In the genomic region with DNA sequence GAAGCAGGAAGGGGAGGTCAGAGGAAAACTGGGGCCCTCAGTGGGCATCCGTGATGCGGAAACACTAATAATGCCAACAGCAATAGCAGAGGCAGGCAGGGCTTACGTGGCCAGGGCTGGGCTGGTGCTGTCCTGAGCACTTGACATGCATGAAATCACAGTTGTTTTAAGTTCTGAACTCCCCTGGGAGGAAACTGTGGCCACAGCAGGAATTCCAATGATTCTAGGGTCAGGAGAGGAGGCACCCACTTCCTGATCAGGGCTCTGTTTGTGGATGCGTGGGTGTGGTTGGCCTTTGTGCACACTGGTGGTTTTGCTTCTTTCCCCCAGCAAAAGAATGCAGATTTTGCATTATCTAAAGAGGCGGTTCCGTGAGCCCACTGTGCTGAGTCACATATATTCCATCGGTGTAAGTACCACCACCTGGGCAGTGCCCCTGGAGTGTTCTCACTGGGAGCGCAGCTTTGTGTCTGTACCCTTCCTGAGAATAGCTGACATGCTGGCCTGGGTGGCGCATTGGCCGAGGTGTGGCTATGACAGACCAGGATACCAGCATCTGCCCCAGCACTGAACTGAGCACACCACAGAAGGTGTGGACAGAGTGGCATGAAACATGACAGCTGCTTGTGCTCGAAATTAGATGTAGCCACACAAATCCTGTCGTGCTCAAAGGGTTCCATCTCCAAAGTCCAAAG, we compare ENCODE assay signal across 8 cellular contexts.
DNase-seq lines count a peak whose midpoint lies in the region; ATAC-seq, FAIRE-seq and TF ChIP-seq lines count a peak whose summit lies in the region.

No MANE protein-coding gene starts in this region.

- no peak overlapping the region for H3K27ac Mint-ChIP-seq in effector memory CD8-positive, alpha-beta T cell

- H3K9me3 ChIP-seq in PC-3 (ENCODE audit: low read length) (no peaks in the 10 kb centered on the region), fibroblast of lung (ENCODE audit: control insufficient read depth, insufficient read depth, low read depth, low read length) (no peaks in the 10 kb centered on the region), pancreas (no peaks in the 10 kb centered on the region), SK-N-SH (no peaks in the 10 kb centered on the region)

- ATAC-seq in PC-3 (peak; percentile 89), pancreas (peak in 3 of 4 donors; percentile 33 to 38 (median 37)), GM18870 (IDR thresholded peaks at IDR 0.05; ENCODE audit: unreplicated experiment) (no peak)
- ATAC-seq in effector memory CD8-positive, alpha-beta T cell (replicated peaks) = no peak

- no peaks in the 10 kb centered on the region for H3K9me2 ChIP-seq in PC-3 (replicated peaks; ENCODE audit: low read length)
- no peaks in the 10 kb centered on the region for H3K9me2 ChIP-seq in SK-N-SH

- H3K27ac ChIP-seq in PC-3 (ENCODE audit: low read length) = peak overlapping the region; percentile 85
- peak overlapping the region; percentile 0 for H3K27ac ChIP-seq in fibroblast of lung (ENCODE audit: insufficient read depth, low read length)
- H3K27ac ChIP-seq in pancreas = no peak overlapping the region
- H3K27ac ChIP-seq in SK-N-SH (ENCODE audit: low read depth in 2 of 2, low read length in 1 of 2) = no peak overlapping the region

- no peak overlapping the region for H3K4me3 ChIP-seq in PC-3 (ENCODE audit: low read length)
- H3K4me3 ChIP-seq in fibroblast of lung (replicated peaks in 1 of 4; ENCODE audit: control extremely low read depth in 1 of 4, insufficient read depth in 1 of 4, low read depth in 3 of 4, low read length in 4 of 4) = no peak overlapping the region
- H3K4me3 ChIP-seq in pancreas = no peak overlapping the region
- H3K4me3 ChIP-seq in SK-N-SH (ENCODE audit: low read depth in 2 of 2, low read length in 1 of 2) = no peak overlapping the region

- TF ChIP-seq RAD21 in SK-N-SH (IDR thresholded peaks at IDR 0.05; ENCODE audit: low read length) = no peak

- TF ChIP-seq CTCF in PC-3 (conservative IDR thresholded peaks at IDR 0.05; ENCODE audit: low read depth, low read length) (no peak), fibroblast of lung (conservative IDR thresholded peaks at IDR 0.05 in 1 of 2, IDR thresholded peaks at IDR 0.05 in 1 of 2; ENCODE audit: low read depth in 1 of 2, low read length in 2 of 2) (no peak), pancreas (IDR thresholded peaks at IDR 0.05) (no peak), SK-N-SH (IDR thresholded peaks at IDR 0.05) (no peak)

- intact Hi-C loops in PC-3 (cut with micrococcal nuclease) = loop anchor here (2.0 to 10.0 kb wide), 3 partner anchors 52 to 132 kb away; no protein-coding TSS in a partner anchor
- intact Hi-C loops in pancreas (cut with DNase I) = no loop called here

- H4K20me1 ChIP-seq in PC-3 (ENCODE audit: low read length) (no peaks in the 10 kb centered on the region), fibroblast of lung (ENCODE audit: control insufficient read depth, extremely low read depth, insufficient read depth, low read length) (no peaks in the 10 kb centered on the region), SK-N-SH (ENCODE audit: insufficient read depth) (no peaks in the 10 kb centered on the region)

- no peaks in the 10 kb centered on the region for H3K4me1 Mint-ChIP-seq in effector memory CD8-positive, alpha-beta T cell (ENCODE audit: low read depth in 2 of 2)

- H3K36me3 Mint-ChIP-seq in effector memory CD8-positive, alpha-beta T cell (ENCODE audit: insufficient read depth) = no peaks in the 10 kb centered on the region

- no peak for TF ChIP-seq EP300 in SK-N-SH (IDR thresholded peaks at IDR 0.05; ENCODE audit: borderline replicate concordance in 1 of 2, low read depth in 1 of 2, low read length in 1 of 2)

- H3K9ac ChIP-seq in PC-3 (ENCODE audit: low read length) (peak overlapping the region; percentile 51), fibroblast of lung (ENCODE audit: insufficient read depth, low read length) (no peak overlapping the region), SK-N-SH (no peak overlapping the region)

- H3K4me1 ChIP-seq in PC-3 (ENCODE audit: insufficient read depth, low read length) (peaks cover 37% of the 10 kb centered on the region), fibroblast of lung (ENCODE audit: control insufficient read depth, extremely low read depth, insufficient read depth, low read length) (peaks cover 6% of the 10 kb centered on the region), pancreas (peaks cover 0 to 2% (median 0%) of the 10 kb centered on the region in 3 donors), SK-N-SH (ENCODE audit: control insufficient read depth in 1 of 2, insufficient read depth in 2 of 2, low read depth in 1 of 2, low read length in 1 of 2) (peaks cover 0 to 16% of the 10 kb centered on the region in 2 experiments; a peak in 1 of 4 replicates)

- CTCF ChIA-PET in PC-3 (lab: Charles Lee) (no interaction called here), SK-N-SH (lab: Yijun Ruan, JAX) (no interaction called here)

- no peaks in the 10 kb centered on the region for H3K27me3 ChIP-seq in PC-3 (ENCODE audit: low read length)
- H3K27me3 ChIP-seq in fibroblast of lung (ENCODE audit: control insufficient read depth, insufficient read depth, low read length) = no peaks in the 10 kb centered on the region
- no peaks in the 10 kb centered on the region for H3K27me3 ChIP-seq in pancreas
- H3K27me3 ChIP-seq in SK-N-SH (ENCODE audit: insufficient read depth) = no peaks in the 10 kb centered on the region

- H3K79me2 ChIP-seq in PC-3 (ENCODE audit: low read length) (no peaks in the 10 kb centered on the region), fibroblast of lung (ENCODE audit: control insufficient read depth, insufficient read depth, low read length) (no peaks in the 10 kb centered on the region), SK-N-SH (ENCODE audit: insufficient read depth) (no peaks in the 10 kb centered on the region)

- 70 to 77% methylated on average over 12 of the region's 12 CpGs for WGBS in pancreas, 2 donors
- 69% methylated on average over 7 of the region's 12 CpGs for WGBS in SK-N-SH (ENCODE audit: low lambda C conversion rate)

- H2AFZ ChIP-seq in PC-3 (ENCODE audit: low read length) = no peak overlapping the region
- no peak overlapping the region for H2AFZ ChIP-seq in fibroblast of lung (ENCODE audit: low read length)
- no peak overlapping the region for H2AFZ ChIP-seq in SK-N-SH (ENCODE audit: low read depth)

- H3K36me3 ChIP-seq in PC-3 (ENCODE audit: low read depth, low read length) (no peaks in the 10 kb centered on the region), fibroblast of lung (ENCODE audit: control insufficient read depth, insufficient read depth, low read length) (no peaks in the 10 kb centered on the region), pancreas (no peaks in the 10 kb centered on the region), SK-N-SH (replicated peaks in 1 of 2; ENCODE audit: control insufficient read depth in 1 of 2, insufficient read depth in 2 of 2, low read length in 1 of 2) (no peaks in the 10 kb centered on the region)

- no peak for FAIRE-seq in pancreas (lab: Jason Lieb, UNC)

- H3K27me3 Mint-ChIP-seq in effector memory CD8-positive, alpha-beta T cell = peaks cover 34 to 73% of the 10 kb centered on the region in 2 donors

- DNase-seq in CD1c-positive myeloid dendritic cell (ENCODE audit: extremely low spot score) (peak; percentile 31), PC-3 (peak; percentile 96), fibroblast of lung (ENCODE audit: low read depth in 2 of 2) (peak; percentile 91 to 95), pancreas (no peak), cerebellar cortex (ENCODE audit: low spot score) (no peak), SK-N-SH (no peak)
- DNase-seq in effector memory CD8-positive, alpha-beta T cell = no peak

- H3F3A ChIP-seq in PC-3 (ENCODE audit: low read length, unreplicated experiment) (no peaks in the 10 kb centered on the region), SK-N-SH (replicated peaks; ENCODE audit: insufficient read depth) (no peaks in the 10 kb centered on the region)

- peak overlapping the region; percentile 67 for H3K4me2 ChIP-seq in PC-3 (ENCODE audit: low read length)
- H3K4me2 ChIP-seq in fibroblast of lung (ENCODE audit: extremely low read depth, insufficient read depth, low read length) = no peak overlapping the region
- H3K4me2 ChIP-seq in SK-N-SH = no peak overlapping the region

- H3K9me3 Mint-ChIP-seq in effector memory CD8-positive, alpha-beta T cell = no peaks in the 10 kb centered on the region

- H3K4me3 Mint-ChIP-seq in effector memory CD8-positive, alpha-beta T cell = no peak overlapping the region

- no TSS peak for BruUV-seq in PC-3 (replicated peaks; lab: Mats Ljungman, UMichigan)

- POLR2A ChIA-PET in PC-3 (lab: Charles Lee; ENCODE audit: unreplicated experiment) = no interaction called here
- POLR2A ChIA-PET in SK-N-SH (lab: Yijun Ruan, JAX) = no interaction called here

TF ChIP-seq in SK-N-SH, 30 proteins besides CTCF, POLR2A, EP300 and RAD21 (continues in another document):
- no peak for TF ChIP-seq MXI1 (IDR thresholded peaks at IDR 0.05; ENCODE audit: low read depth, low read length)
- TF ChIP-seq, protein P1, sequence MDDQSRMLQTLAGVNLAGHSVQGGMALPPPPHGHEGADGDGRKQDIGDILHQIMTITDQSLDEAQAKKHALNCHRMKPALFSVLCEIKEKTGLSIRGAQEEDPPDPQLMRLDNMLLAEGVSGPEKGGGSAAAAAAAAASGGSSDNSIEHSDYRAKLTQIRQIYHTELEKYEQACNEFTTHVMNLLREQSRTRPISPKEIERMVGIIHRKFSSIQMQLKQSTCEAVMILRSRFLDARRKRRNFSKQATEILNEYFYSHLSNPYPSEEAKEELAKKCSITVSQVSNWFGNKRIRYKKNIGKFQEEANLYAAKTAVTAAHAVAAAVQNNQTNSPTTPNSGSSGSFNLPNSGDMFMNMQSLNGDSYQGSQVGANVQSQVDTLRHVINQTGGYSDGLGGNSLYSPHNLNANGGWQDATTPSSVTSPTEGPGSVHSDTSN (IDR thresholded peaks at IDR 0.05) = no peak
- TF ChIP-seq, protein P2, sequence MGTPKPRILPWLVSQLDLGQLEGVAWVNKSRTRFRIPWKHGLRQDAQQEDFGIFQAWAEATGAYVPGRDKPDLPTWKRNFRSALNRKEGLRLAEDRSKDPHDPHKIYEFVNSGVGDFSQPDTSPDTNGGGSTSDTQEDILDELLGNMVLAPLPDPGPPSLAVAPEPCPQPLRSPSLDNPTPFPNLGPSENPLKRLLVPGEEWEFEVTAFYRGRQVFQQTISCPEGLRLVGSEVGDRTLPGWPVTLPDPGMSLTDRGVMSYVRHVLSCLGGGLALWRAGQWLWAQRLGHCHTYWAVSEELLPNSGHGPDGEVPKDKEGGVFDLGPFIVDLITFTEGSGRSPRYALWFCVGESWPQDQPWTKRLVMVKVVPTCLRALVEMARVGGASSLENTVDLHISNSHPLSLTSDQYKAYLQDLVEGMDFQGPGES (IDR thresholded peaks at IDR 0.05; ENCODE audit: low read depth, low read length) = no peak
- TF ChIP-seq FOXM1 (IDR thresholded peaks at IDR 0.05; ENCODE audit: low read depth) = no peak
- TF ChIP-seq NFIC (IDR thresholded peaks at IDR 0.05; ENCODE audit: borderline replicate concordance) = no peak
- no peak for TF ChIP-seq YY1 (IDR thresholded peaks at IDR 0.05; ENCODE audit: low read depth)
- no peak for TF ChIP-seq RFX5 (IDR thresholded peaks at IDR 0.05; ENCODE audit: low read length)
- TF ChIP-seq GABPA (IDR thresholded peaks at IDR 0.05; ENCODE audit: low read depth) = no peak
- no peak for TF ChIP-seq TCF12 (IDR thresholded peaks at IDR 0.05)

Comparison
In these comparisons a context has a peak if more than half of its experiments do, and no peak if none do; other contexts are left out.
1. DNase-seq: peak in CD1c-positive myeloid dendritic cell (single experiment), PC-3 (single experiment) and fibroblast of lung (2 of 2); none in pancreas (0 of 6), effector memory CD8-positive, alpha-beta T cell (0 of 3), cerebellar cortex (single experiment) and SK-N-SH (single experiment).
2. ATAC-seq: peak in PC-3 (single experiment) and pancreas (3 of 4); none in GM18870 (single experiment) and effector memory CD8-positive, alpha-beta T cell (single experiment).
3. H3K27ac ChIP-seq: peak in PC-3 (single experiment) and fibroblast of lung (single experiment); none in pancreas (0 of 4) and SK-N-SH (0 of 2).